In genomic region chr19:40962460-40962961, GRCh38 we compare ENCODE assay signal across 21 cellular contexts. TPM values are rescaled to one million over a fixed set of nuclear protein-coding genes. Genes with fewer than 3 reads are reported as not detected.
A peak's percentile ranks its signal among the peaks of the same experiment; 100 is the strongest.
DNase-seq lines count a peak whose midpoint lies in the region; ATAC-seq and TF ChIP-seq lines count a peak whose summit lies in the region.
"Had no signal": no experiment of that assay in that cellular context is flagged by ENCODE, and none has a peak within 500 bp of the region (broad histone marks: within the 10 kb centered on the region; RNA-seq: fewer than 3 reads in every experiment).

No MANE protein-coding gene starts in this region.

- no peaks in the 10 kb centered on the region for H3K4me1 ChIP-seq in left ventricle myocardium inferior
- H3K4me1 ChIP-seq: right lobe of liver had no signal

- in situ Hi-C loops in astrocyte of the spinal cord (cut with HindIII; ENCODE audit: low sequenced_read_pairs): no loop called here

- intact Hi-C loops in left ventricle myocardium inferior (cut with micrococcal nuclease): no loop called here

- no peak overlapping the region for H3K27ac ChIP-seq in left ventricle myocardium inferior (replicated peaks)
- H3K27ac ChIP-seq: neural progenitor cell, right lobe of liver had no signal

- no peak overlapping the region for H3K4me3 ChIP-seq in astrocyte of the spinal cord (ENCODE audit: low read depth, low read length)
- no peak overlapping the region for H3K4me3 ChIP-seq in left ventricle myocardium inferior
- H3K4me3 ChIP-seq: neural progenitor cell, right lobe of liver had no signal

- TF ChIP-seq CTCF in astrocyte of the spinal cord (IDR thresholded peaks at IDR 0.05; ENCODE audit: low read depth, low read length): no peak
- TF ChIP-seq CTCF in left ventricle myocardium inferior (IDR thresholded peaks at IDR 0.05; ENCODE audit: borderline replicate concordance): no peak

- no peak for ATAC-seq in HG02885 (IDR thresholded peaks at IDR 0.05; ENCODE audit: poor library complexity, unreplicated experiment)
- ATAC-seq: activated naive CD8-positive, alpha-beta T cell treated with anti-CD3 and anti-CD28 coated beads, Interleukin-2, amount 50 U/mL, for 24 hours had no signal

- DNase-seq in AG20443 (ENCODE audit: low spot score): peak; percentile 40
- DNase-seq in HS-5 (ENCODE audit: low read depth): peak; percentile 14
- peak; percentile 24 for DNase-seq in astrocyte of the spinal cord (ENCODE audit: low read depth, low spot score)
- peak; percentile 14 for DNase-seq in kidney tubule cell (ENCODE audit: low spot score)
- DNase-seq in COR-L47 (lab: John Stamatoyannopoulos, UW): no peak
- DNase-seq in left ventricle myocardium inferior: no peak
- no peak for DNase-seq in central memory CD4-positive, alpha-beta T cell
- DNase-seq: activated naive CD8-positive, alpha-beta T cell treated with anti-CD3 and anti-CD28 coated beads, Interleukin-2, amount 50 U/mL, for 24 hours; AML-193; glutamatergic neuron; immature natural killer cell; mesenchymal stem cell; NCI-H2081; NCI-H69; right lobe of liver; stimulated activated CD4-positive, alpha-beta T cell treated with anti-CD3 and anti-CD28 coated beads, Interleukin-2, amount 100 ng/mL, for 24 hours had no signal

- H3K9me3 ChIP-seq in left ventricle myocardium inferior (replicated peaks): no peaks in the 10 kb centered on the region
- H3K9me3 ChIP-seq: right lobe of liver had no signal

- H3K27me3 ChIP-seq in left ventricle myocardium inferior (ENCODE audit: low read depth): peaks cover 57% of the 10 kb centered on the region
- H3K27me3 ChIP-seq: neural progenitor cell, right lobe of liver had no signal

- H3K36me3 ChIP-seq in left ventricle myocardium inferior: no peaks in the 10 kb centered on the region
- H3K36me3 ChIP-seq: neural progenitor cell, right lobe of liver had no signal

RNA-seq across cellular contexts. Expression of gene CYP2B6, which starts 28.6 kb away (rescaled TPM):
- not detected for total RNA-seq in left ventricle myocardium inferior
- total RNA-seq: cerebellum; subcutaneous adipose tissue; T-helper 1 cell treated with Interleukin-12 subunit alpha and Interleukin-12 subunit beta and Interleukin-4 antibody, amounts not matched to agents 30 ng/mL and 1 ng/mL, for 36 hours had no signal

Comparison
In these comparisons a context has a peak if more than half of its experiments do, and no peak if none do; other contexts are left out.
1. DNase-seq: peak in AG20443 (single experiment), HS-5 (single experiment), astrocyte of the spinal cord (single experiment) and kidney tubule cell (single experiment); none in COR-L47 (single experiment), left ventricle myocardium inferior (single experiment) and central memory CD4-positive, alpha-beta T cell (single experiment).